In the genomic region with DNA sequence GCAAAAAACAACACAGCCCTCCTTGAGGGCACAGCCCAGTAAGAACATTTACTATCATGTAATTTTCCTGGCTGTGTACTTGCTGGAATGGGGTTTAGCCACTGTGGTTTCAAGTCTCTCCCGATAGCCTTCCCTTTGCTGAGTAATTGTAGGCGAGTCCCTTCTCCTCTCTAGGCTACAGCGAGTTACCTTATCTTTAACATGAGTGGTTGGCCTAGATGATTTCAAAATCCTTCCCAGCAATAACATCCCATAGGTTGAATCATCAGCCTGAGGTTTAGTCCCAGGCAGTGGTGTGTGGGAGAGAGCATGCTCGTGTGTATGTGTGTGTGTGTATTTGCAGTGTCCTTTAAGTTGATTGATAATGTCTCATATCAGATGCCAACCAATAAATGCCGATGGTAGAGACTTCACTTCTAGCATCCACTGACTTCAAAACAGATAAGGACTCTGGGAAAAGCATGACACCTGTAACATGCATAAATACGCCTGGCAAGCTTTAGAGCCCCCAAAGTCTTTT, we compare ENCODE assay signal across 12 cellular contexts.
DNase-seq lines count a peak whose midpoint lies in the region; ATAC-seq and TF ChIP-seq lines count a peak whose summit lies in the region.
"Had no signal": no experiment of that assay in that cellular context is flagged by ENCODE, and none has a peak within 500 bp of the region (broad histone marks: within the 10 kb centered on the region; RNA-seq: fewer than 3 reads in every experiment).

No MANE protein-coding gene starts in this region.

- ATAC-seq in GM18861 (IDR thresholded peaks at IDR 0.05; ENCODE audit: unreplicated experiment) = no peak
- no peak for ATAC-seq in right lobe of liver
- ATAC-seq: GM12878, WTC11 had no signal

- intact Hi-C loops in posterior vena cava (cut with DNase I) (no loop called here), right lobe of liver (cut with DNase I) (no loop called here)

- H3K36me3 ChIP-seq in Peyer's patch (no peaks in the 10 kb centered on the region), right lobe of liver (no peaks in the 10 kb centered on the region)

- TF ChIP-seq CTCF in AG09319 (IDR thresholded peaks at IDR 0.05; ENCODE audit: low read depth, low read length) (no peak), Peyer's patch (IDR thresholded peaks at IDR 0.05) (no peak), right lobe of liver (IDR thresholded peaks at IDR 0.05) (no peak)

- peak; percentile 75 for DNase-seq in AG09319 (ENCODE audit: extremely low read depth, low read depth)
- DNase-seq in LoVo (ENCODE audit: low spot score) = peak; percentile 8
- peak; percentile 75 for DNase-seq in amniotic stem cell (lab: John Stamatoyannopoulos, UW)
- peak; percentile 86 for DNase-seq in kidney tubule cell (ENCODE audit: low spot score)
- DNase-seq in posterior vena cava (ENCODE audit: low spot score) = no peak
- no peak for DNase-seq in Peyer's patch
- DNase-seq in right lobe of liver = no peak
- DNase-seq: activated gamma-delta T cell; CD4-positive, alpha-beta T cell had no signal

- no peak for TF ChIP-seq POLR2A in Peyer's patch (IDR thresholded peaks at IDR 0.05)
- no peak for TF ChIP-seq POLR2A in right lobe of liver (IDR thresholded peaks at IDR 0.05)

- WGBS in right lobe of liver (ENCODE audit: insufficient coverage, low coverage, low lambda C conversion rate, missing lambda C conversion rate) = 61% methylated on average over 6 of the region's 6 CpGs

- H3K9me3 ChIP-seq in Peyer's patch = no peaks in the 10 kb centered on the region
- H3K9me3 ChIP-seq in right lobe of liver = no peaks in the 10 kb centered on the region

- no peak overlapping the region for H3K4me3 ChIP-seq in Peyer's patch
- no peak overlapping the region for H3K4me3 ChIP-seq in right lobe of liver
- H3K4me3 ChIP-seq: GM12878 had no signal

- H3K27ac ChIP-seq in Peyer's patch = no peak overlapping the region
- no peak overlapping the region for H3K27ac ChIP-seq in right lobe of liver

- H3K4me1 ChIP-seq in Peyer's patch (peaks cover 0 to 9% (median 2%) of the 10 kb centered on the region in 4 donors), right lobe of liver (no peaks in the 10 kb centered on the region)

- H3K27me3 ChIP-seq in Peyer's patch (no peaks in the 10 kb centered on the region), right lobe of liver (no peaks in the 10 kb centered on the region)

Comparison
In these comparisons a context has a peak if more than half of its experiments do, and no peak if none do; other contexts are left out.
1. DNase-seq: peak in AG09319 (single experiment), LoVo (single experiment), amniotic stem cell (single experiment) and kidney tubule cell (single experiment); none in posterior vena cava (single experiment), Peyer's patch (0 of 3) and right lobe of liver (0 of 3).